In genomic region chr10:3532644-3533043, GRCh38 we compare ENCODE assay signal across 15 cellular contexts.
A peak's percentile ranks its signal among the peaks of the same experiment; 100 is the strongest.
DNase-seq lines count a peak whose midpoint lies in the region; ATAC-seq, FAIRE-seq and TF ChIP-seq lines count a peak whose summit lies in the region.
"Had no signal": no experiment of that assay in that cellular context is flagged by ENCODE, and none has a peak within 500 bp of the region (broad histone marks: within the 10 kb centered on the region; RNA-seq: fewer than 3 reads in every experiment).

No MANE protein-coding gene starts in this region.

- H3K4me3 ChIP-seq in SJSA1: no peak overlapping the region
- no peak overlapping the region for H3K4me3 ChIP-seq in keratinocyte (ENCODE audit: control insufficient read depth in 2 of 3, extremely low read depth in 1 of 3, insufficient read depth in 2 of 3, low read depth in 1 of 3, low read length in 3 of 3)
- H3K4me3 ChIP-seq: lung, sigmoid colon had no signal

- no peak overlapping the region for H3K9ac ChIP-seq in keratinocyte (ENCODE audit: control insufficient read depth, extremely low read depth, insufficient read depth, low read length)

- H3K27ac ChIP-seq in SJSA1 (no peak overlapping the region), keratinocyte (ENCODE audit: control insufficient read depth, insufficient read depth, low read length) (peak overlapping the region; percentile 25), caudate nucleus (ENCODE audit: low read depth, low read length) (no peak overlapping the region)
- H3K27ac ChIP-seq: sigmoid colon had no signal

- TF ChIP-seq CTCF in keratinocyte (optimal IDR thresholded peaks at IDR 0.05 in 1 of 3, IDR thresholded peaks at IDR 0.05 in 1 of 3, conservative IDR thresholded peaks at IDR 0.05 in 1 of 3; ENCODE audit: extremely low read depth in 1 of 3, insufficient read depth in 2 of 3, low read length in 3 of 3): no peak

- no peaks in the 10 kb centered on the region for H3K9me1 ChIP-seq in keratinocyte (ENCODE audit: control insufficient read depth, extremely low read depth, insufficient read depth, low read length)

- in situ Hi-C loops in KBM-7 (cut with MboI; ENCODE audit: low pct_unique_long_range_greater_than_20kb, low sequenced_read_pairs): no loop called here

- no peak for ATAC-seq in HG02885 (IDR thresholded peaks at IDR 0.05; ENCODE audit: poor library complexity, unreplicated experiment)
- ATAC-seq: stimulated activated naive CD8-positive, alpha-beta T cell treated with anti-CD3 and anti-CD28 coated beads, Interleukin-15, Interleukin-2, amounts not matched to agents 100 U/mL and 50 U/mL, for 24 hours had no signal

- no peaks in the 10 kb centered on the region for H4K20me1 ChIP-seq in keratinocyte (ENCODE audit: control insufficient read depth, extremely low read depth, insufficient read depth, low read length)

- no peak overlapping the region for H3K4me2 ChIP-seq in keratinocyte (ENCODE audit: control insufficient read depth, extremely low read depth, insufficient read depth, low read depth, low read length)

- no peaks in the 10 kb centered on the region for H3K79me2 ChIP-seq in keratinocyte (ENCODE audit: control insufficient read depth, insufficient read depth, low read length)

- peaks cover 11% of the 10 kb centered on the region for H3K4me1 ChIP-seq in SJSA1 (replicated peaks)
- peaks cover 42% of the 10 kb centered on the region for H3K4me1 ChIP-seq in keratinocyte (ENCODE audit: control insufficient read depth, extremely low read depth, insufficient read depth, low read length)

- no peak for FAIRE-seq in keratinocyte (lab: Jason Lieb, UNC)

- H3K27me3 ChIP-seq in SJSA1 (replicated peaks): no peaks in the 10 kb centered on the region
- no peaks in the 10 kb centered on the region for H3K27me3 ChIP-seq in keratinocyte (ENCODE audit: control insufficient read depth, extremely low read depth, insufficient read depth, low read length)
- H3K27me3 ChIP-seq: sigmoid colon had no signal

- DNase-seq in 8988T (peak; percentile 37), HT1080 (ENCODE audit: low read depth) (peak; percentile 76), SJSA1 (ENCODE audit: low read depth in 1 of 2, low spot score in 2 of 2) (peak; percentile 47 to 71), keratinocyte (ENCODE audit: low read depth, low spot score) (no peak), DMS153 (lab: John Stamatoyannopoulos, UW) (no peak), KBM-7 (no peak), caudate nucleus (lab: John Stamatoyannopoulos, UW) (no peak)
- DNase-seq: activated CD8-positive, alpha-beta memory T cell treated with anti-CD3 and anti-CD28 coated beads for 24 hours; activated naive CD4-positive, alpha-beta T cell; H9; NCI-H2107; sigmoid colon; stimulated activated naive CD8-positive, alpha-beta T cell treated with anti-CD3 and anti-CD28 coated beads, Interleukin-15, Interleukin-2, amounts not matched to agents 100 U/mL and 50 U/mL, for 24 hours had no signal

- H3K9me3 ChIP-seq in SJSA1 (replicated peaks): no peaks in the 10 kb centered on the region
- no peaks in the 10 kb centered on the region for H3K9me3 ChIP-seq in keratinocyte (ENCODE audit: control insufficient read depth, low read depth, low read length)
- H3K9me3 ChIP-seq: sigmoid colon had no signal

- H3K36me3 ChIP-seq in SJSA1: no peaks in the 10 kb centered on the region
- H3K36me3 ChIP-seq in keratinocyte (ENCODE audit: control insufficient read depth in 2 of 2, extremely low read depth in 1 of 2, insufficient read depth in 2 of 2, low read length in 2 of 2): no peaks in the 10 kb centered on the region
- H3K36me3 ChIP-seq: sigmoid colon had no signal

- no peak overlapping the region for H2AFZ ChIP-seq in keratinocyte (ENCODE audit: control insufficient read depth, low read length)

- dilution Hi-C loops in keratinocyte (cut with MboI; ENCODE audit: extremely low pct_ligation_motif_present, low sequenced_read_pairs): no loop called here

Comparison
In these comparisons a context has a peak if more than half of its experiments do, and no peak if none do; other contexts are left out.
1. DNase-seq: peak in 8988T (single experiment), HT1080 (single experiment) and SJSA1 (2 of 2); none in keratinocyte (single experiment), DMS153 (single experiment), KBM-7 (single experiment) and caudate nucleus (0 of 61).